In genomic region chr6:85395746-85396145, GRCh38 we compare ENCODE assay signal across 19 cellular contexts. TPM values are rescaled to one million over a fixed set of nuclear protein-coding genes. Genes with fewer than 3 reads are reported as not detected.
DNase-seq lines count a peak whose midpoint lies in the region; ATAC-seq and TF ChIP-seq lines count a peak whose summit lies in the region.
"Had no signal": no experiment of that assay in that cellular context is flagged by ENCODE, and none has a peak within 500 bp of the region (broad histone marks: within the 10 kb centered on the region; RNA-seq: fewer than 3 reads in every experiment).

No MANE protein-coding gene starts in this region.

- TF ChIP-seq CTCF in neural progenitor cell (IDR thresholded peaks at IDR 0.05) (no peak), type B pancreatic cell (conservative IDR thresholded peaks at IDR 0.05) (no peak), ascending aorta (IDR thresholded peaks at IDR 0.05) (no peak)

- no peaks in the 10 kb centered on the region for H3K36me3 Mint-ChIP-seq in neural progenitor cell
- H3K36me3 Mint-ChIP-seq in type B pancreatic cell: no peaks in the 10 kb centered on the region

- H3K9me3 Mint-ChIP-seq in neural progenitor cell (peaks cover 13% of the 10 kb centered on the region), type B pancreatic cell (no peaks in the 10 kb centered on the region)

- ATAC-seq in HG03175 (IDR thresholded peaks at IDR 0.05; ENCODE audit: unreplicated experiment): no peak

- H3K9ac ChIP-seq in SK-N-MC (ENCODE audit: insufficient read length) (peak overlapping the region; percentile 42), neural progenitor cell (no peak overlapping the region)
- H3K9ac ChIP-seq: BLaER1 treated with 17β-estradiol and CSF1 and Interleukin-3, amounts not matched to agents 10 nM and 100 nM had no signal

- no peak overlapping the region for H3K4me3 Mint-ChIP-seq in neural progenitor cell
- peak overlapping the region; percentile 30 for H3K4me3 Mint-ChIP-seq in type B pancreatic cell
- H3K4me3 Mint-ChIP-seq: CD4-positive, alpha-beta T cell had no signal

- H3K27me3 ChIP-seq in neural progenitor cell (no peaks in the 10 kb centered on the region), ascending aorta (no peaks in the 10 kb centered on the region)
- H3K27me3 ChIP-seq: BLaER1 treated with 17β-estradiol and CSF1 and Interleukin-3, amounts not matched to agents 10 nM and 100 nM; SJCRH30 had no signal

- H4K20me1 ChIP-seq in neural progenitor cell (ENCODE audit: low read depth): no peaks in the 10 kb centered on the region
- H4K20me1 ChIP-seq: BLaER1 treated with 17β-estradiol and CSF1 and Interleukin-3, amounts not matched to agents 10 nM and 100 nM had no signal

- intact Hi-C loops in ascending aorta (cut with DNase I): no loop called here

- no peak overlapping the region for H3K27ac Mint-ChIP-seq in neural progenitor cell
- H3K27ac Mint-ChIP-seq in type B pancreatic cell: no peak overlapping the region
- H3K27ac Mint-ChIP-seq: CD4-positive, alpha-beta T cell had no signal

- H3K27ac ChIP-seq in SK-N-MC (peak overlapping the region; percentile 89), neural progenitor cell (no peak overlapping the region), ascending aorta (no peak overlapping the region)
- H3K27ac ChIP-seq: BLaER1 treated with 17β-estradiol and CSF1 and Interleukin-3, amounts not matched to agents 10 nM and 100 nM; HL-60; SJCRH30 had no signal

- no peaks in the 10 kb centered on the region for H3K4me1 Mint-ChIP-seq in neural progenitor cell
- H3K4me1 Mint-ChIP-seq in type B pancreatic cell (ENCODE audit: unreplicated experiment): peaks cover 12% of the 10 kb centered on the region

- H3K27me3 Mint-ChIP-seq in neural progenitor cell (ENCODE audit: insufficient read depth, low read depth) (no peaks in the 10 kb centered on the region), type B pancreatic cell (no peaks in the 10 kb centered on the region)
- H3K27me3 Mint-ChIP-seq: CD4-positive, alpha-beta T cell had no signal

- H3K4me3 ChIP-seq in SK-N-MC (peak overlapping the region; percentile 50), neural progenitor cell (no peak overlapping the region), ascending aorta (no peak overlapping the region)
- H3K4me3 ChIP-seq: BLaER1 treated with 17β-estradiol and CSF1 and Interleukin-3, amounts not matched to agents 10 nM and 100 nM; SJCRH30 had no signal

- peak overlapping the region; percentile 15 for H3K4me2 ChIP-seq in neural progenitor cell
- H3K4me2 ChIP-seq: BLaER1 treated with 17β-estradiol and CSF1 and Interleukin-3, amounts not matched to agents 10 nM and 100 nM had no signal

- no peak overlapping the region for H2AFZ ChIP-seq in neural progenitor cell (replicated peaks)

- DNase-seq in NCI-H2081 treated with DMSO at 0.1 percent for 48 hours (lab: John Stamatoyannopoulos, UW): peak; percentile 5
- DNase-seq in SK-N-MC (ENCODE audit: low read depth, low spot score): no peak
- DNase-seq in neural progenitor cell (ENCODE audit: low spot score): no peak
- DNase-seq in type B pancreatic cell (ENCODE audit: extremely low spot score, unreplicated experiment): no peak
- no peak for DNase-seq in T1000 (lab: John Stamatoyannopoulos, UW)
- no peak for DNase-seq in ascending aorta (ENCODE audit: low spot score in 2 of 2)
- DNase-seq: AML-193; CD4-positive, alpha-beta T cell; HCEC 1CT; NCI-H1048; NCI-H1694 treated with DMSO at 0.1 percent for 48 hours; NCI-H2171; NCI-H226; NCI-H510A; NCI-H774; SJCRH30 had no signal

- H3K36me3 ChIP-seq in SK-N-MC (ENCODE audit: insufficient read depth, low read length): no peaks in the 10 kb centered on the region
- H3K36me3 ChIP-seq in neural progenitor cell: no peaks in the 10 kb centered on the region
- no peaks in the 10 kb centered on the region for H3K36me3 ChIP-seq in ascending aorta
- H3K36me3 ChIP-seq: BLaER1 treated with 17β-estradiol and CSF1 and Interleukin-3, amounts not matched to agents 10 nM and 100 nM; SJCRH30 had no signal

- no peaks in the 10 kb centered on the region for H3F3A ChIP-seq in neural progenitor cell (ENCODE audit: low read depth)

- H3K9me3 ChIP-seq in SK-N-MC (ENCODE audit: low read depth, low read length): peaks cover 2% of the 10 kb centered on the region; the same call in 1 of the 2 replicates
- peaks cover 6% of the 10 kb centered on the region for H3K9me3 ChIP-seq in neural progenitor cell (ENCODE audit: low read depth)
- no peaks in the 10 kb centered on the region for H3K9me3 ChIP-seq in ascending aorta
- H3K9me3 ChIP-seq: SJCRH30 had no signal

- no peaks in the 10 kb centered on the region for H3K79me2 ChIP-seq in neural progenitor cell (ENCODE audit: low read depth)

- peaks cover 8% of the 10 kb centered on the region for H3K4me1 ChIP-seq in neural progenitor cell
- H3K4me1 ChIP-seq in ascending aorta: no peaks in the 10 kb centered on the region
- H3K4me1 ChIP-seq: BLaER1 treated with 17β-estradiol and CSF1 and Interleukin-3, amounts not matched to agents 10 nM and 100 nM; SJCRH30 had no signal

RNA-seq across cellular contexts. Expression of gene NT5E, which starts 54.1 kb away (rescaled TPM):
- total RNA-seq in neural progenitor cell (ENCODE audit: low replicate concordance) (not detected in 2 replicates), type B pancreatic cell (ENCODE audit: low replicate concordance) (6.6 and 11.6 TPM in 2 replicates), ascending aorta (143 TPM)

Comparison
In these comparisons a context has a peak if more than half of its experiments do, and no peak if none do; other contexts are left out.
1. RNA of gene NT5E, which starts 54.1 kb away (total RNA-seq): 143 TPM in ascending aorta (single experiment); 6.6 to 11.6 TPM in type B pancreatic cell and not detected in neural progenitor cell; every median in the first group is over 10 times any median in the second.